ENCODE assay signal across 2 cellular contexts in genomic region chr16:67560827-67561342, GRCh38.
TF ChIP-seq lines count a peak whose summit lies in the region.

No MANE protein-coding gene starts in this region.

TF ChIP-seq in SK-N-SH, 30 proteins besides CTCF, POLR2A, EP300 and RAD21 (continued from another document):
- TF ChIP-seq, protein P1, sequence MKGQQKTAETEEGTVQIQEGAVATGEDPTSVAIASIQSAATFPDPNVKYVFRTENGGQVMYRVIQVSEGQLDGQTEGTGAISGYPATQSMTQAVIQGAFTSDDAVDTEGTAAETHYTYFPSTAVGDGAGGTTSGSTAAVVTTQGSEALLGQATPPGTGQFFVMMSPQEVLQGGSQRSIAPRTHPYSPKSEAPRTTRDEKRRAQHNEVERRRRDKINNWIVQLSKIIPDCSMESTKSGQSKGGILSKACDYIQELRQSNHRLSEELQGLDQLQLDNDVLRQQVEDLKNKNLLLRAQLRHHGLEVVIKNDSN (IDR thresholded peaks at IDR 0.05; ENCODE audit: borderline replicate concordance, low read depth) = no peak
- no peak for TF ChIP-seq ZBTB33 (IDR thresholded peaks at IDR 0.05; ENCODE audit: borderline replicate concordance, low read depth)
- TF ChIP-seq, protein P2, sequence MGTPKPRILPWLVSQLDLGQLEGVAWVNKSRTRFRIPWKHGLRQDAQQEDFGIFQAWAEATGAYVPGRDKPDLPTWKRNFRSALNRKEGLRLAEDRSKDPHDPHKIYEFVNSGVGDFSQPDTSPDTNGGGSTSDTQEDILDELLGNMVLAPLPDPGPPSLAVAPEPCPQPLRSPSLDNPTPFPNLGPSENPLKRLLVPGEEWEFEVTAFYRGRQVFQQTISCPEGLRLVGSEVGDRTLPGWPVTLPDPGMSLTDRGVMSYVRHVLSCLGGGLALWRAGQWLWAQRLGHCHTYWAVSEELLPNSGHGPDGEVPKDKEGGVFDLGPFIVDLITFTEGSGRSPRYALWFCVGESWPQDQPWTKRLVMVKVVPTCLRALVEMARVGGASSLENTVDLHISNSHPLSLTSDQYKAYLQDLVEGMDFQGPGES (IDR thresholded peaks at IDR 0.05; ENCODE audit: low read depth, low read length) = no peak
- TF ChIP-seq FOXM1 (IDR thresholded peaks at IDR 0.05; ENCODE audit: low read depth) = no peak
- no peak for TF ChIP-seq RXRA (IDR thresholded peaks at IDR 0.05; ENCODE audit: borderline replicate concordance, low read depth)
- no peak for TF ChIP-seq RCOR1 (IDR thresholded peaks at IDR 0.05; ENCODE audit: low read length)
- TF ChIP-seq, protein P3, sequence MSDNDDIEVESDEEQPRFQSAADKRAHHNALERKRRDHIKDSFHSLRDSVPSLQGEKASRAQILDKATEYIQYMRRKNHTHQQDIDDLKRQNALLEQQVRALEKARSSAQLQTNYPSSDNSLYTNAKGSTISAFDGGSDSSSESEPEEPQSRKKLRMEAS (IDR thresholded peaks at IDR 0.05; ENCODE audit: low read depth) = no peak
- no peak for TF ChIP-seq FOSL2 (IDR thresholded peaks at IDR 0.05; ENCODE audit: borderline replicate concordance, low read depth)
- no peak for TF ChIP-seq FOXJ3 (CRISPR knock-in tag; IDR thresholded peaks at IDR 0.05)
TF ChIP-seq in SK-N-SH: peak in this region for 0.

TF ChIP-seq in SK-N-SH treated with all-trans-retinoic acid at 6 μM for 48 hours, 23 proteins besides CTCF, POLR2A, EP300 and RAD21 (continued from another document):
- TF ChIP-seq, protein P4, sequence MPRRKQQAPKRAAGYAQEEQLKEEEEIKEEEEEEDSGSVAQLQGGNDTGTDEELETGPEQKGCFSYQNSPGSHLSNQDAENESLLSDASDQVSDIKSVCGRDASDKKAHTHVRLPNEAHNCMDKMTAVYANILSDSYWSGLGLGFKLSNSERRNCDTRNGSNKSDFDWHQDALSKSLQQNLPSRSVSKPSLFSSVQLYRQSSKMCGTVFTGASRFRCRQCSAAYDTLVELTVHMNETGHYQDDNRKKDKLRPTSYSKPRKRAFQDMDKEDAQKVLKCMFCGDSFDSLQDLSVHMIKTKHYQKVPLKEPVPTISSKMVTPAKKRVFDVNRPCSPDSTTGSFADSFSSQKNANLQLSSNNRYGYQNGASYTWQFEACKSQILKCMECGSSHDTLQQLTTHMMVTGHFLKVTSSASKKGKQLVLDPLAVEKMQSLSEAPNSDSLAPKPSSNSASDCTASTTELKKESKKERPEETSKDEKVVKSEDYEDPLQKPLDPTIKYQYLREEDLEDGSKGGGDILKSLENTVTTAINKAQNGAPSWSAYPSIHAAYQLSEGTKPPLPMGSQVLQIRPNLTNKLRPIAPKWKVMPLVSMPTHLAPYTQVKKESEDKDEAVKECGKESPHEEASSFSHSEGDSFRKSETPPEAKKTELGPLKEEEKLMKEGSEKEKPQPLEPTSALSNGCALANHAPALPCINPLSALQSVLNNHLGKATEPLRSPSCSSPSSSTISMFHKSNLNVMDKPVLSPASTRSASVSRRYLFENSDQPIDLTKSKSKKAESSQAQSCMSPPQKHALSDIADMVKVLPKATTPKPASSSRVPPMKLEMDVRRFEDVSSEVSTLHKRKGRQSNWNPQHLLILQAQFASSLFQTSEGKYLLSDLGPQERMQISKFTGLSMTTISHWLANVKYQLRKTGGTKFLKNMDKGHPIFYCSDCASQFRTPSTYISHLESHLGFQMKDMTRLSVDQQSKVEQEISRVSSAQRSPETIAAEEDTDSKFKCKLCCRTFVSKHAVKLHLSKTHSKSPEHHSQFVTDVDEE (CRISPR knock-in tag; IDR thresholded peaks at IDR 0.05) = no peak
- no peak for TF ChIP-seq ZFP30 (CRISPR knock-in tag; IDR thresholded peaks at IDR 0.05)
- no peak for TF ChIP-seq ISL1 (CRISPR knock-in tag; IDR thresholded peaks at IDR 0.05)
- TF ChIP-seq PATZ1 (CRISPR knock-in tag; IDR thresholded peaks at IDR 0.05; ENCODE audit: borderline replicate concordance) = no peak
- TF ChIP-seq OSR1 (CRISPR knock-in tag; IDR thresholded peaks at IDR 0.05) = no peak
